ENCODE assay signal across 17 cellular contexts in the genomic region with DNA sequence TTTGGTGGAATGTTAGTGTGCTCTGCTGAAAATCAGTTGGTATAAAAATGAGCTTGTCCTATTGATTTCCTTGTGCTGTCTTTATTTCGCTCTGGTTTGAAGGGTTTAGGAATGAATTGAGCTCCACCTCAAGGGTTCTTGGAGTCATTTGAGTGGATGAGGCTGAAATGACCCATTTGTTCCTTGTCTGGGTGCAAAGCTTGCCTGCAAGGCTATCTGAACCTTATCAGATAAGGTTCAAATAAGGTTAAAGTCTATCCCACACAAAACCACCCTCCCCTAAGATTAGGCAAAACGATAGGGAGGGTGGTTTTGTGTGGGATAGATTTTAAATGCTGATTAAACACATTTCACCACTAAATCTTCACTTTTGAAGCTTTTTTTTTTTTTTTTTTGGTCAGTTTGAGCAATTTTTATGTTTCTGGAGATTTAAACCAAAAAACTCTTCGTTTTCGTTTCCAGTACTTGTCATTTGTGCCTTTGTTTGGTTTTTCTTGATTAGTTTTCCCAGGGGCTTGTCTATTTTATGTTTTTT.
DNase-seq lines count a peak whose midpoint lies in the region; ATAC-seq, FAIRE-seq and TF ChIP-seq lines count a peak whose summit lies in the region.
"Had no signal": no experiment of that assay in that cellular context is flagged by ENCODE, and none has a peak within 500 bp of the region (broad histone marks: within the 10 kb centered on the region; RNA-seq: fewer than 3 reads in every experiment).

No MANE protein-coding gene starts in this region.

- no peak overlapping the region for H3K4me2 ChIP-seq in HepG2 (ENCODE audit: low read depth, low read length)
- no peak overlapping the region for H3K4me2 ChIP-seq in astrocyte (ENCODE audit: low read length)
- H3K4me2 ChIP-seq in mesendoderm (ENCODE audit: low read length), result no peak overlapping the region
- H3K4me2 ChIP-seq: BLaER1 treated with 17β-estradiol and CSF1 and Interleukin-3, amounts not matched to agents 10 nM and 100 nM had no signal

- no peaks in the 10 kb centered on the region for H3K36me3 ChIP-seq in HepG2 (replicated peaks in 1 of 2; ENCODE audit: control insufficient read depth in 1 of 2, insufficient read depth in 2 of 2, low read length in 2 of 2)
- H3K36me3 ChIP-seq in right lobe of liver, result no peaks in the 10 kb centered on the region
- no peaks in the 10 kb centered on the region for H3K36me3 ChIP-seq in astrocyte (ENCODE audit: insufficient read depth, low read length)
- H3K36me3 ChIP-seq in mesendoderm (ENCODE audit: control insufficient read depth, insufficient read depth, low read length), result no peaks in the 10 kb centered on the region

- no peak overlapping the region for H2BK120ac ChIP-seq in mesendoderm (ENCODE audit: low read depth, low read length)

- no peak overlapping the region for H4K8ac ChIP-seq in mesendoderm (ENCODE audit: low read depth, low read length)

- no peak overlapping the region for H3K4ac ChIP-seq in mesendoderm (ENCODE audit: low read depth, low read length)

- TF ChIP-seq CTCF in HepG2 (CRISPR knock-in tag; IDR thresholded peaks at IDR 0.05) (no peak), right lobe of liver (IDR thresholded peaks at IDR 0.05) (no peak), astrocyte (IDR thresholded peaks at IDR 0.05; ENCODE audit: insufficient read depth, low read depth, low read length) (no peak), RWPE1 (conservative IDR thresholded peaks at IDR 0.05; ENCODE audit: low read depth) (no peak)

- H3K4me3 ChIP-seq in HepG2 (replicated peaks in 1 of 3; ENCODE audit: insufficient read depth in 1 of 3, low read depth in 2 of 3, low read length in 3 of 3), result no peak overlapping the region
- H3K4me3 ChIP-seq in right lobe of liver, result no peak overlapping the region
- no peak overlapping the region for H3K4me3 ChIP-seq in astrocyte (ENCODE audit: insufficient read depth, low read depth, low read length)
- H3K4me3 ChIP-seq in mesendoderm (ENCODE audit: low read length), result no peak overlapping the region
- H3K4me3 ChIP-seq: BLaER1 treated with 17β-estradiol and CSF1 and Interleukin-3, amounts not matched to agents 10 nM and 100 nM had no signal

- H3K27me3 ChIP-seq in HepG2 (ENCODE audit: control insufficient read depth in 1 of 2, insufficient read depth in 2 of 2, low read length in 2 of 2) (no peaks in the 10 kb centered on the region), right lobe of liver (no peaks in the 10 kb centered on the region), astrocyte (ENCODE audit: insufficient read depth, low read length) (no peaks in the 10 kb centered on the region), mesendoderm (ENCODE audit: insufficient read depth, low read length, poor library complexity) (no peaks in the 10 kb centered on the region)
- H3K27me3 ChIP-seq: BLaER1 treated with 17β-estradiol and CSF1 and Interleukin-3, amounts not matched to agents 10 nM and 100 nM had no signal

- no peaks in the 10 kb centered on the region for H3K27me3 Mint-ChIP-seq in astrocyte (ENCODE audit: low read depth, unreplicated experiment)

- H3K9me3 ChIP-seq in HepG2 (ENCODE audit: low read length) (no peaks in the 10 kb centered on the region), right lobe of liver (no peaks in the 10 kb centered on the region), astrocyte (ENCODE audit: insufficient read depth, low read depth, low read length) (peaks cover 3% of the 10 kb centered on the region)

- H3K79me1 ChIP-seq in mesendoderm (ENCODE audit: low read length), result peaks cover 2% of the 10 kb centered on the region

- H3K4me3 Mint-ChIP-seq in astrocyte (ENCODE audit: unreplicated experiment), result no peak overlapping the region
- H3K4me3 Mint-ChIP-seq: H9 had no signal

- no peaks in the 10 kb centered on the region for H3K4me1 Mint-ChIP-seq in astrocyte (ENCODE audit: low read depth, unreplicated experiment)
- H3K4me1 Mint-ChIP-seq: CD4-positive, CD25-positive, alpha-beta regulatory T cell had no signal

- no peak overlapping the region for H2BK5ac ChIP-seq in mesendoderm (ENCODE audit: low read length)

- no peak overlapping the region for H3K18ac ChIP-seq in mesendoderm (ENCODE audit: low read length)

- WGBS in HepG2 (ENCODE audit: low lambda C conversion rate), result 15% methylated on average over 4 of the region's 4 CpGs
- 54% methylated on average over 4 of the region's 4 CpGs for WGBS in right lobe of liver (ENCODE audit: insufficient coverage, low coverage, low lambda C conversion rate, missing lambda C conversion rate)
- WGBS in mesendoderm (ENCODE audit: extremely low coverage, insufficient coverage, low lambda C conversion rate), result no CpG with 5 or more reads among the region's 4 CpGs

- H3K27ac ChIP-seq in HepG2 (ENCODE audit: extremely low read length, insufficient read depth, low read length) (no peak overlapping the region), right lobe of liver (no peak overlapping the region), astrocyte (ENCODE audit: low read depth, low read length) (no peak overlapping the region), mesendoderm (ENCODE audit: low read depth, low read length) (no peak overlapping the region), RWPE1 (no peak overlapping the region)
- H3K27ac ChIP-seq: 22Rv1; BLaER1 treated with 17β-estradiol and CSF1 and Interleukin-3, amounts not matched to agents 10 nM and 100 nM had no signal

- H2BK15ac ChIP-seq in mesendoderm (replicated peaks; ENCODE audit: low read depth), result no peak overlapping the region

- ATAC-seq in HepG2, result no peak
- ATAC-seq in right lobe of liver, result no peak

- no peak for TF ChIP-seq RAD21 in HepG2 (CRISPR knock-in tag; IDR thresholded peaks at IDR 0.05)

- no peak for TF ChIP-seq EP300 in HepG2 (IDR thresholded peaks at IDR 0.05; ENCODE audit: low read depth in 2 of 2, low read length in 2 of 2)
- TF ChIP-seq EP300 in HepG2 (CRISPR knock-in tag; IDR thresholded peaks at IDR 0.05; ENCODE audit: borderline replicate concordance), result no peak

- intact Hi-C loops in HepG2 (cut with micrococcal nuclease; ENCODE audit: unreplicated experiment), result no loop called here
- intact Hi-C loops in right lobe of liver (cut with DNase I), result no loop called here

- no peak overlapping the region for H3K56ac ChIP-seq in mesendoderm (ENCODE audit: low read length)

- no peak overlapping the region for H3K23ac ChIP-seq in mesendoderm (ENCODE audit: low read length)

- TF ChIP-seq POLR2A in HepG2 (IDR thresholded peaks at IDR 0.05; ENCODE audit: insufficient read depth in 1 of 2, low read depth in 2 of 2, low read length in 2 of 2) (no peak), right lobe of liver (IDR thresholded peaks at IDR 0.05) (no peak)

- H3K4me1 ChIP-seq in HepG2 (ENCODE audit: insufficient read depth, low read length) (no peaks in the 10 kb centered on the region), right lobe of liver (no peaks in the 10 kb centered on the region), astrocyte (ENCODE audit: insufficient read depth, low read length) (no peaks in the 10 kb centered on the region), mesendoderm (ENCODE audit: control insufficient read depth, low read depth, low read length) (no peaks in the 10 kb centered on the region)

- BruUV-seq in HepG2 (replicated peaks; lab: Mats Ljungman, UMichigan), result no TSS peak

- no peaks in the 10 kb centered on the region for H3K36me3 Mint-ChIP-seq in astrocyte (ENCODE audit: low read depth, unreplicated experiment)
- H3K36me3 Mint-ChIP-seq: CD4-positive, CD25-positive, alpha-beta regulatory T cell had no signal

- H3K9me3 Mint-ChIP-seq in astrocyte (ENCODE audit: unreplicated experiment), result no peaks in the 10 kb centered on the region

- DNase-seq in HepG2 (ENCODE audit: low spot score) (no peak), right lobe of liver (no peak), astrocyte (ENCODE audit: low read depth) (no peak), mesendoderm (peak; percentile 66), RWPE1 (ENCODE audit: low spot score) (no peak), NCI-H2081 (lab: John Stamatoyannopoulos, UW) (no peak), NCI-H526 treated with DMSO at 0.1 percent for 48 hours (lab: John Stamatoyannopoulos, UW) (no peak), DMS153 treated with DMSO at 0.1 percent for 48 hours (lab: John Stamatoyannopoulos, UW; ENCODE audit: unreplicated experiment) (no peak)
- DNase-seq: ACHN; CD4-positive, CD25-positive, alpha-beta regulatory T cell; GOT3; H9; KBM-7 had no signal

- FAIRE-seq in HepG2 (lab: Jason Lieb, UNC) (no peak), astrocyte (lab: Jason Lieb, UNC) (no peak)
- FAIRE-seq: GM18507, HTR-8/SVneo had no signal

- H2AK5ac ChIP-seq in mesendoderm (ENCODE audit: low read length), result no peak overlapping the region

- no peaks in the 10 kb centered on the region for H3K79me2 ChIP-seq in HepG2 (ENCODE audit: insufficient read depth, low read length)
- H3K79me2 ChIP-seq in astrocyte (ENCODE audit: insufficient read depth, low read length), result no peaks in the 10 kb centered on the region
- no peaks in the 10 kb centered on the region for H3K79me2 ChIP-seq in mesendoderm (ENCODE audit: control insufficient read depth, insufficient read depth, low read length)

- in situ Hi-C loops in HepG2 (cut with HindIII; ENCODE audit: extremely low pct_ligation_motif_present, low pct_unique_long_range_greater_than_20kb), result no loop called here

- H3K27ac Mint-ChIP-seq in astrocyte (ENCODE audit: unreplicated experiment), result peak overlapping the region; percentile 43
- H3K27ac Mint-ChIP-seq: H9 had no signal

- H4K5ac ChIP-seq in mesendoderm (ENCODE audit: low read length), result no peak overlapping the region

- H4K20me1 ChIP-seq in HepG2 (ENCODE audit: insufficient read depth, low read length), result no peaks in the 10 kb centered on the region
- H4K20me1 ChIP-seq in astrocyte (ENCODE audit: insufficient read depth, low read length), result no peaks in the 10 kb centered on the region
- H4K20me1 ChIP-seq: BLaER1 treated with 17β-estradiol and CSF1 and Interleukin-3, amounts not matched to agents 10 nM and 100 nM had no signal

- POLR2A ChIA-PET in HepG2 (lab: Yijun Ruan, JAX), result no interaction called here
- POLR2A ChIA-PET in RWPE1 (lab: Yijun Ruan, JAX; ENCODE audit: low non-redundant PET), result no interaction called here

- CTCF ChIA-PET in HepG2 (lab: Yijun Ruan, JAX; ENCODE audit: low intra/inter-chr PET ratio, low total read pairs) (no interaction called here), RWPE1 (lab: Yijun Ruan, JAX) (interaction anchor here (0.6 kb wide), 2 partner anchors 173 to 212 kb away, joined by 4 read pairs; no protein-coding TSS in a partner anchor)

- H3K9ac ChIP-seq in HepG2 (ENCODE audit: insufficient read depth, low read depth, low read length) (no peak overlapping the region), astrocyte (ENCODE audit: low read length) (no peak overlapping the region), mesendoderm (ENCODE audit: low read length) (no peak overlapping the region)
- H3K9ac ChIP-seq: BLaER1 treated with 17β-estradiol and CSF1 and Interleukin-3, amounts not matched to agents 10 nM and 100 nM had no signal

- no peak overlapping the region for H2AFZ ChIP-seq in HepG2 (ENCODE audit: low read length)
- no peak overlapping the region for H2AFZ ChIP-seq in astrocyte (ENCODE audit: low read depth, low read length)

TF ChIP-seq in HepG2, 621 proteins besides CTCF, POLR2A, EP300 and RAD21 (continues in another document):
- TF ChIP-seq SIX4 (CRISPR knock-in tag; IDR thresholded peaks at IDR 0.05) (no peak), PAWR (CRISPR knock-in tag; IDR thresholded peaks at IDR 0.05; ENCODE audit: borderline replicate concordance) (no peak), MLLT10 (CRISPR knock-in tag; IDR thresholded peaks at IDR 0.05) (no peak), ZNF598 (CRISPR knock-in tag; IDR thresholded peaks at IDR 0.05; ENCODE audit: borderline replicate concordance) (no peak)
